In genomic region chr12:39990122-39991101, GRCh38 we compare ENCODE assay signal across 8 cellular contexts.
DNase-seq lines count a peak whose midpoint lies in the region; ATAC-seq and TF ChIP-seq lines count a peak whose summit lies in the region.

No MANE protein-coding gene starts in this region.

- TF ChIP-seq EP300 in gastroesophageal sphincter (IDR thresholded peaks at IDR 0.05), result no peak

- H3K27ac ChIP-seq in OCI-LY1 (ENCODE audit: low read depth, low read length, poor library complexity, severe bottlenecking) (no peak overlapping the region), gastroesophageal sphincter (no peak overlapping the region)

- H4K20me1 ChIP-seq in OCI-LY1 (ENCODE audit: insufficient read depth, low read length), result no peaks in the 10 kb centered on the region

- H3K9me3 ChIP-seq in OCI-LY1 (ENCODE audit: low read length), result no peaks in the 10 kb centered on the region
- no peaks in the 10 kb centered on the region for H3K9me3 ChIP-seq in gastroesophageal sphincter

- no peaks in the 10 kb centered on the region for H3K36me3 ChIP-seq in OCI-LY1 (ENCODE audit: insufficient read depth, low read length)
- no peaks in the 10 kb centered on the region for H3K36me3 ChIP-seq in gastroesophageal sphincter

- H3K4me2 ChIP-seq in OCI-LY1 (ENCODE audit: low read length), result no peak overlapping the region

- H3F3A ChIP-seq in OCI-LY1 (ENCODE audit: insufficient read depth, low read length), result no peaks in the 10 kb centered on the region

- H3K9ac ChIP-seq in OCI-LY1 (ENCODE audit: low read length), result no peak overlapping the region

- DNase-seq in AML-193 (lab: John Stamatoyannopoulos, UW) (peak; percentile 27 to 40), activated T-helper 1 cell treated with Interleukin-2 at 50 U/mL for 16 hours (ENCODE audit: low read depth) (peak; percentile 28), retina (peak; percentile 29), cortex of kidney (lab: John Stamatoyannopoulos, UW) (no peak)

- no peak overlapping the region for H2AFZ ChIP-seq in OCI-LY1 (ENCODE audit: low read length)

- ATAC-seq in GM18858 (IDR thresholded peaks at IDR 0.05; ENCODE audit: unreplicated experiment), result peak; percentile 95
- ATAC-seq in HG03045 (IDR thresholded peaks at IDR 0.05; ENCODE audit: unreplicated experiment), result peak; percentile 67
- ATAC-seq in gastroesophageal sphincter, result peak; percentile 68

- H3K9me2 ChIP-seq in OCI-LY1 (ENCODE audit: low read depth, low read length), result no peaks in the 10 kb centered on the region

- no peak overlapping the region for H3K4me3 ChIP-seq in OCI-LY1 (ENCODE audit: low read depth, low read length, poor library complexity, severe bottlenecking)
- no peak overlapping the region for H3K4me3 ChIP-seq in gastroesophageal sphincter

- WGBS in gastroesophageal sphincter (ENCODE audit: low coverage in 1 of 2), 2 donors, result 41 to 93% methylated on average over 3 to 4 of the region's 4 CpGs

- no peak for TF ChIP-seq POLR2A in gastroesophageal sphincter (IDR thresholded peaks at IDR 0.05)

- H3K4me1 ChIP-seq in OCI-LY1 (ENCODE audit: insufficient read depth, low read length, severe bottlenecking) (no peaks in the 10 kb centered on the region), gastroesophageal sphincter (peaks cover 0 to 7% (median 0%) of the 10 kb centered on the region in 3 donors)

- H3K79me2 ChIP-seq in OCI-LY1 (ENCODE audit: insufficient read depth, low read length), result no peaks in the 10 kb centered on the region

- H3K27me3 ChIP-seq in OCI-LY1 (ENCODE audit: insufficient read depth, low read length), result no peaks in the 10 kb centered on the region
- H3K27me3 ChIP-seq in gastroesophageal sphincter, result no peaks in the 10 kb centered on the region

- TF ChIP-seq CTCF in OCI-LY1 (IDR thresholded peaks at IDR 0.05; ENCODE audit: low read length), result peak; percentile 92
- TF ChIP-seq CTCF in gastroesophageal sphincter (IDR thresholded peaks at IDR 0.05), result peak; percentile 59 to 80 (median 70)
